11 cellular contexts compared by ENCODE assay signal in genomic region chr4:177087060-177087459, GRCh38.
"Had no signal": no experiment of that assay in that cellular context is flagged by ENCODE, and none has a peak within 500 bp of the region (broad histone marks: within the 10 kb centered on the region; RNA-seq: fewer than 3 reads in every experiment).

No MANE protein-coding gene starts in this region.

- H3K4me2 ChIP-seq: KMS-11 had no signal

- H3K36me3 ChIP-seq: HAP-1 had no signal

- H3K9me3 Mint-ChIP-seq: HFFc6, IgD-negative memory B cell had no signal

- FAIRE-seq: HepG2 had no signal

- H3K4me3 ChIP-seq: HAP-1 had no signal

- H3K27ac ChIP-seq: HL-60, KMS-11 had no signal

- ATAC-seq: HCT116, HepG2 had no signal

- H3K36me3 Mint-ChIP-seq: IgD-negative memory B cell had no signal

- H3K4me3 Mint-ChIP-seq: HFFc6, IgD-negative memory B cell had no signal

- H3K9ac ChIP-seq: KMS-11 had no signal

- H3K27ac Mint-ChIP-seq: HFFc6, IgD-negative memory B cell had no signal

- H3K4me1 Mint-ChIP-seq: IgD-negative memory B cell had no signal

- DNase-seq: GOT3, H7, HFFc6, Karpas-422, KBM-7 had no signal
